23 cellular contexts compared by ENCODE assay signal in genomic region chr1:229089586-229090208, GRCh38.
"Had no signal": no experiment of that assay in that cellular context is flagged by ENCODE, and none has a peak within 500 bp of the region (broad histone marks: within the 10 kb centered on the region; RNA-seq: fewer than 3 reads in every experiment).

No MANE protein-coding gene starts in this region.

- H3K27me3 ChIP-seq: esophagus muscularis mucosa, gastrocnemius medialis, neutrophil, testis, upper lobe of left lung, vagina had no signal

- FAIRE-seq: islet of Langerhans had no signal

- H3K36me3 Mint-ChIP-seq: naive thymus-derived CD8-positive, alpha-beta T cell; stimulated activated naive B cell treated with anti-CD40 and anti-IgM and Interleukin-4, amounts not matched to agents 10 μg/mL and 1 μg/mL and 100 μg/mL, for 72 hours had no signal

- H3K9me3 ChIP-seq: esophagus muscularis mucosa, gastrocnemius medialis, heart right ventricle, mucosa of descending colon, neutrophil, psoas muscle, spleen, testis, upper lobe of left lung, vagina had no signal

- DNase-seq: effector memory CD4-positive, alpha-beta T cell; gastrocnemius medialis; heart right ventricle; hypothalamus; mammary epithelial cell; mucosa of descending colon; naive thymus-derived CD8-positive, alpha-beta T cell; psoas muscle; retina; spleen; stimulated activated CD4-positive, alpha-beta T cell treated with anti-CD3 and anti-CD28 coated beads, Interleukin-15, amount 100 ng/mL, for 24 hours; stimulated activated CD4-positive, alpha-beta T cell treated with anti-CD3 and anti-CD28 coated beads, Interleukin-1b, Interleukin-23, amount 100 ng/mL, for 48 hours; stimulated activated CD4-positive, alpha-beta T cell treated with anti-CD3 and anti-CD28 coated beads, Interleukin-4, amount 100 ng/mL, for 24 hours; stimulated activated naive B cell treated with anti-CD40 and anti-IgM and Interleukin-4, amounts not matched to agents 10 μg/mL and 1 μg/mL and 100 μg/mL, for 72 hours; stimulated activated naive CD8-positive, alpha-beta T cell treated with anti-CD3 and anti-CD28 coated beads, Interleukin-15, amount 100 ng/mL, for 72 hours; testis; upper lobe of left lung had no signal

- H3K9me3 Mint-ChIP-seq: stimulated activated naive B cell treated with anti-CD40 and anti-IgM and Interleukin-4, amounts not matched to agents 10 μg/mL and 1 μg/mL and 100 μg/mL, for 72 hours; stimulated activated naive CD8-positive, alpha-beta T cell treated with anti-CD3 and anti-CD28 coated beads, Interleukin-15, amount 100 ng/mL, for 72 hours had no signal

- H3K27ac Mint-ChIP-seq: naive thymus-derived CD8-positive, alpha-beta T cell; stimulated activated naive B cell treated with anti-CD40 and anti-IgM and Interleukin-4, amounts not matched to agents 10 μg/mL and 1 μg/mL and 100 μg/mL, for 72 hours had no signal

- H3K4me3 Mint-ChIP-seq: naive thymus-derived CD8-positive, alpha-beta T cell; stimulated activated naive B cell treated with anti-CD40 and anti-IgM and Interleukin-4, amounts not matched to agents 10 μg/mL and 1 μg/mL and 100 μg/mL, for 72 hours; stimulated activated naive CD8-positive, alpha-beta T cell treated with anti-CD3 and anti-CD28 coated beads, Interleukin-15, amount 100 ng/mL, for 72 hours had no signal

- ATAC-seq: gastrocnemius medialis; heart right ventricle; mucosa of descending colon; naive thymus-derived CD8-positive, alpha-beta T cell; psoas muscle; sciatic nerve; stimulated activated naive B cell treated with anti-CD40 and anti-IgM and Interleukin-4, amounts not matched to agents 10 μg/mL and 1 μg/mL and 100 μg/mL, for 72 hours; stimulated activated naive CD8-positive, alpha-beta T cell treated with anti-CD3 and anti-CD28 coated beads, Interleukin-15, amount 100 ng/mL, for 72 hours had no signal

- H3K4me3 ChIP-seq: esophagus muscularis mucosa, gastrocnemius medialis, heart right ventricle, mucosa of descending colon, psoas muscle, spleen, testis, upper lobe of left lung, vagina had no signal

- H3K27ac ChIP-seq: epithelial cell of prostate, esophagus muscularis mucosa, gastrocnemius medialis, heart right ventricle, neutrophil, psoas muscle, spleen, testis, upper lobe of left lung, vagina had no signal

- H3K4me1 ChIP-seq: spleen had no signal

- H3K36me3 ChIP-seq: esophagus muscularis mucosa, gastrocnemius medialis, heart right ventricle, neutrophil, spleen, upper lobe of left lung, vagina had no signal
